ENCODE assay signal across 23 cellular contexts in the genomic region with DNA sequence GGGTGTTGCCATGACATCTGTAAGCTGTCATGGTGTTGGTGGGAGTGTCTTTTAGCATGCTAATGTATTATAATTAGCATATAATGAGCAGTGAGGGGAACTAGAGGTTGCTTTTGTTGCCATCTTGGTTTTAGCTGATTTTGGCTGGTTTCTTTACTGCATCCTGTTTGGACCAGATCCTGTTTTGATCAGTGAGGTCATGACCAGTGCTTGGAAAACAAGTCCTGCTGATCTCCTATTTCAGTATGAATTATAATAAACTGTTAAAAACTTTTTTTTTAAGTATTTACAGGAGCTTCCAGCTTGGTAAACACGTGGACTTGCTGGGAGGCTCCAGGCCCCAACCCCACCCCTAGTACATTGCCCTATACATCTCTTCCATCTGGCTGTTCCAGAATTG. TPM values are rescaled to one million over a fixed set of nuclear protein-coding genes. Genes with fewer than 3 reads are reported as not detected.
DNase-seq lines count a peak whose midpoint lies in the region; ATAC-seq and TF ChIP-seq lines count a peak whose summit lies in the region.
"Had no signal": no experiment of that assay in that cellular context is flagged by ENCODE, and none has a peak within 500 bp of the region (broad histone marks: within the 10 kb centered on the region; RNA-seq: fewer than 3 reads in every experiment).

No MANE protein-coding gene starts in this region.

- no peaks in the 10 kb centered on the region for H3K79me2 ChIP-seq in mesendoderm (ENCODE audit: control insufficient read depth, insufficient read depth, low read length)

- no peak overlapping the region for H3K4me2 ChIP-seq in mesendoderm (ENCODE audit: low read length)
- H3K4me2 ChIP-seq: GM23338, PC-9 had no signal

- no peak overlapping the region for H3K4me3 ChIP-seq in choroid plexus epithelial cell (ENCODE audit: low read depth, low read length)
- H3K4me3 ChIP-seq in fibroblast of mammary gland (ENCODE audit: control insufficient read depth, low read depth, low read length), result no peak overlapping the region
- H3K4me3 ChIP-seq in mesendoderm (ENCODE audit: low read length), result no peak overlapping the region
- no peak overlapping the region for H3K4me3 ChIP-seq in upper lobe of right lung
- H3K4me3 ChIP-seq: GM23338, HAP-1, PC-9, SJCRH30 had no signal

- H3K27ac Mint-ChIP-seq in activated CD8-positive, alpha-beta T cell treated with anti-CD3 and anti-CD28 coated beads for 36 hours, result no peak overlapping the region
- H3K27ac Mint-ChIP-seq: CD4-positive, alpha-beta memory T cell; GM23338; HFFc6 had no signal

- TF ChIP-seq CTCF in C4-2B (conservative IDR thresholded peaks at IDR 0.05) (no peak), choroid plexus epithelial cell (conservative IDR thresholded peaks at IDR 0.05; ENCODE audit: low read depth, low read length) (no peak), fibroblast of mammary gland (conservative IDR thresholded peaks at IDR 0.05; ENCODE audit: control insufficient read depth, insufficient read depth, low read depth, low read length) (no peak), upper lobe of right lung (IDR thresholded peaks at IDR 0.05) (no peak)
- TF ChIP-seq CTCF in activated CD8-positive, alpha-beta T cell treated with anti-CD3 and anti-CD28 coated beads for 36 hours (IDR thresholded peaks at IDR 0.05), result no peak

- POLR2A ChIA-PET in activated CD8-positive, alpha-beta T cell treated with anti-CD3 and anti-CD28 coated beads for 36 hours (lab: Charles Lee), result no interaction called here

- CTCF ChIA-PET in activated CD8-positive, alpha-beta T cell treated with anti-CD3 and anti-CD28 coated beads for 36 hours (lab: Charles Lee), result interaction anchor here (1.6 kb wide), 1 partner anchor 21 kb away, joined by 6 read pairs; no protein-coding TSS in a partner anchor

- WGBS in mesendoderm (ENCODE audit: extremely low coverage, insufficient coverage, low lambda C conversion rate), result no CpG with 5 or more reads among the region's 1 CpG

- H2AK5ac ChIP-seq in mesendoderm (ENCODE audit: low read length), result no peak overlapping the region

- H3K4me1 ChIP-seq in mesendoderm (ENCODE audit: control insufficient read depth, low read depth, low read length) (no peaks in the 10 kb centered on the region), upper lobe of right lung (no peaks in the 10 kb centered on the region)
- H3K4me1 ChIP-seq: HAP-1, SJCRH30 had no signal

- no peak overlapping the region for H2BK15ac ChIP-seq in mesendoderm (replicated peaks; ENCODE audit: low read depth)

- intact Hi-C loops in activated CD8-positive, alpha-beta T cell treated with anti-CD3 and anti-CD28 coated beads for 36 hours (cut with micrococcal nuclease), result no loop called here
- intact Hi-C loops in upper lobe of right lung (cut with DNase I), result no loop called here

- H3K27ac ChIP-seq in C4-2B, result peak overlapping the region; percentile 69
- H3K27ac ChIP-seq in mesendoderm (ENCODE audit: low read depth, low read length), result no peak overlapping the region
- no peak overlapping the region for H3K27ac ChIP-seq in upper lobe of right lung
- H3K27ac ChIP-seq: PC-9, SJCRH30 had no signal

- H3K27me3 Mint-ChIP-seq in activated CD8-positive, alpha-beta T cell treated with anti-CD3 and anti-CD28 coated beads for 36 hours, result no peaks in the 10 kb centered on the region
- H3K27me3 Mint-ChIP-seq: CD4-positive, alpha-beta memory T cell had no signal

- DNase-seq in choroid plexus epithelial cell (ENCODE audit: low read depth), result peak; percentile 45
- peak; percentile 35 for DNase-seq in fibroblast of mammary gland (ENCODE audit: low read depth)
- DNase-seq in mesendoderm, result peak; percentile 16
- DNase-seq in activated gamma-delta T cell treated with Interleukin-2 at 50 U/mL for 16 hours, result no peak
- no peak for DNase-seq in activated CD8-positive, alpha-beta T cell treated with anti-CD3 and anti-CD28 coated beads for 36 hours
- DNase-seq in upper lobe of right lung, result no peak
- DNase-seq: CD4-positive, alpha-beta memory T cell; COR-L47; HFFc6; KBM-7; NCI-H1048; NCI-H1417; NCI-H1694; NCI-H2029 treated with DMSO at 0.1 percent for 48 hours; NCI-H446 treated with DMSO at 0.1 percent for 48 hours; NCI-H526; PC-9; SJCRH30 had no signal

- H4K5ac ChIP-seq in mesendoderm (ENCODE audit: low read length), result no peak overlapping the region

- H3K9ac ChIP-seq in mesendoderm (ENCODE audit: low read length), result no peak overlapping the region

- H3K23ac ChIP-seq in mesendoderm (ENCODE audit: low read length), result no peak overlapping the region

- no peak overlapping the region for H2BK120ac ChIP-seq in mesendoderm (ENCODE audit: low read depth, low read length)

- H3K56ac ChIP-seq in mesendoderm (ENCODE audit: low read length), result no peak overlapping the region

- no peak overlapping the region for H2BK5ac ChIP-seq in mesendoderm (ENCODE audit: low read length)

- H3K36me3 Mint-ChIP-seq in activated CD8-positive, alpha-beta T cell treated with anti-CD3 and anti-CD28 coated beads for 36 hours (ENCODE audit: low read depth), result peaks cover 9% of the 10 kb centered on the region

- no peaks in the 10 kb centered on the region for H3K9me3 ChIP-seq in upper lobe of right lung
- H3K9me3 ChIP-seq: HAP-1, SJCRH30 had no signal

- no peak overlapping the region for H3K18ac ChIP-seq in mesendoderm (ENCODE audit: low read length)

- H4K8ac ChIP-seq in mesendoderm (ENCODE audit: low read depth, low read length), result no peak overlapping the region

- H3K4me3 Mint-ChIP-seq in activated CD8-positive, alpha-beta T cell treated with anti-CD3 and anti-CD28 coated beads for 36 hours, result no peak overlapping the region
- H3K4me3 Mint-ChIP-seq: CD4-positive, alpha-beta memory T cell; GM23338; HFFc6 had no signal

- H3K36me3 ChIP-seq in mesendoderm (ENCODE audit: control insufficient read depth, insufficient read depth, low read length), result no peaks in the 10 kb centered on the region
- no peaks in the 10 kb centered on the region for H3K36me3 ChIP-seq in upper lobe of right lung
- H3K36me3 ChIP-seq: HAP-1 had no signal

- H3K27me3 ChIP-seq in mesendoderm (ENCODE audit: insufficient read depth, low read length, poor library complexity) (no peaks in the 10 kb centered on the region), upper lobe of right lung (no peaks in the 10 kb centered on the region)
- H3K27me3 ChIP-seq: SJCRH30 had no signal

- ATAC-seq in activated CD8-positive, alpha-beta T cell treated with anti-CD3 and anti-CD28 coated beads for 36 hours, result no peak
- ATAC-seq in GM19351 (IDR thresholded peaks at IDR 0.05; ENCODE audit: unreplicated experiment) (no peak), upper lobe of right lung (no peak)
- ATAC-seq: GM23338, Right ventricle myocardium inferior had no signal

- no peaks in the 10 kb centered on the region for H3K9me3 Mint-ChIP-seq in activated CD8-positive, alpha-beta T cell treated with anti-CD3 and anti-CD28 coated beads for 36 hours
- H3K9me3 Mint-ChIP-seq: CD4-positive, alpha-beta memory T cell; GM23338; HFFc6 had no signal

- no peaks in the 10 kb centered on the region for H3K4me1 Mint-ChIP-seq in activated CD8-positive, alpha-beta T cell treated with anti-CD3 and anti-CD28 coated beads for 36 hours (ENCODE audit: low read depth)
- H3K4me1 Mint-ChIP-seq: CD4-positive, alpha-beta memory T cell; GM23338 had no signal

- H3K79me1 ChIP-seq in mesendoderm (ENCODE audit: low read length), result no peaks in the 10 kb centered on the region

- no peak overlapping the region for H3K4ac ChIP-seq in mesendoderm (ENCODE audit: low read depth, low read length)

RNA-seq across cellular contexts. Expression of a gene that starts 30.5 kb away (rescaled TPM):
- 0.10 TPM for polyA plus RNA-seq in mesendoderm (2013, experiment 1 of 2)
- polyA plus RNA-seq in mesendoderm (2013, experiment 2 of 2), result 0.01 TPM
- not detected for total RNA-seq in activated CD8-positive, alpha-beta T cell treated with anti-CD3 and anti-CD28 coated beads for 36 hours
- total RNA-seq in upper lobe of right lung, result 0.96 TPM
- total RNA-seq: CD4-positive, alpha-beta memory T cell; GM23338; Right ventricle myocardium inferior; SJCRH30 had no signal
- polyA plus RNA-seq: CD4-positive, alpha-beta memory T cell had no signal

RNA-seq across cellular contexts. Expression of a gene that starts 56.3 kb away (rescaled TPM):
- 12.0 TPM for polyA plus RNA-seq in mesendoderm (2013, experiment 1 of 2)
- polyA plus RNA-seq in mesendoderm (2013, experiment 2 of 2), result 12.1 TPM
- 1 to 10 TPM; 5.8 to 5.9 TPM for total RNA-seq in activated CD8-positive, alpha-beta T cell treated with anti-CD3 and anti-CD28 coated beads for 36 hours
- total RNA-seq in upper lobe of right lung, result 5.1 TPM

Comparison
In these comparisons a context has a peak if more than half of its experiments do, and no peak if none do; other contexts are left out.
1. DNase-seq: peak in choroid plexus epithelial cell (single experiment), fibroblast of mammary gland (single experiment) and mesendoderm (single experiment); none in activated gamma-delta T cell treated with Interleukin-2 at 50 U/mL for 16 hours (single experiment), activated CD8-positive, alpha-beta T cell treated with anti-CD3 and anti-CD28 coated beads for 36 hours (single experiment) and upper lobe of right lung (single experiment).